8 cellular contexts compared by ENCODE assay signal in the genomic region with DNA sequence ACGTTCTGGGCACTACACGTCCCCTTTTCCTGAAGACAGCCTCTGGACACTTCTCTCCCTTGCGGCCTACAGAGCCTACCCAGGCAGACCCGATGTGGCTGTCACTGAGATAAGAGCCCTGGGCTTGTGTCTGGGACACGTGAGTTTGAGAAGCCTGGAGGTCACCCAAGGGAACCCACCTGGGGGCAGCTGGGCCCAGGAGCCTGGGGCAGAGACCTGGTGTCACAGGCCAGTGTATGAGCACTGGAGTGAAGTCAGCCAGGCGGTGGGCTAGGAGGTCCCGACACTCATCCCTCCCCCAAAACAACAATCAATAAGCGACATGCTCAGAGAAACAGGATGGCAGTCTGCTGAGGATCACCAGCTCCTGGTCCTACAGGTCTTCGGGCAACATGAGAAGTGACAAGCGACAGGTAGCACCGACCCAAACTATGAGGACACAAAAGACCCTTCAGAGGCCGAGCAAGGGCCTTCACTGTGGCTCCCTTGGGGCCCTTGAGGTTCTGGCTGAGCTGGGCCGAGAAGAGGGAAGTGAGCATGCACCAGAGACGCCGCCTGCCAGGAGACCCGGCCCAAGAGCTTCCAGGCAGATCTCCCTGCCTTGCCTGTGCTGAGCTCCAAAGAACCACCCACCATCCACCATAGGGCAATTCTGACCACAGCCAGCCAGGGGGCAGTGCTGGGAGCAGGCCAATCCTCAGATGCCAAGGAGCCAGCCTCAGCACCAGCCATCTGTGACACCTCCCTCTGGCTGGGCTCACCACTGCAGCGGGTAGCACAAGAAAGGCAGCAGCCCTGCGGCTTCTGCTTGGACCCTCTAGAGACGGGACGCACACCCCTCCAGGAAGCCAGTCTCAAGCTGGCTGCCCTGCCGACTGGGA. TPM values are rescaled to one million over a fixed set of nuclear protein-coding genes. Genes with fewer than 3 reads are reported as not detected.
DNase-seq lines count a peak whose midpoint lies in the region; ATAC-seq and TF ChIP-seq lines count a peak whose summit lies in the region.

No MANE protein-coding gene starts in this region.

- no peak for DNase-seq in AG09309 (ENCODE audit: low read depth)
- DNase-seq in GM10248 (ENCODE audit: extremely low spot score) = peak; percentile 26
- DNase-seq in NOMO-1 treated with DMSO at 0.1 percent for 48 hours (lab: John Stamatoyannopoulos, UW; ENCODE audit: unreplicated experiment) = peak; percentile 19
- peak; percentile 92 for DNase-seq in endodermal cell
- DNase-seq in stimulated activated CD8-positive, alpha-beta memory T cell treated with anti-CD3 and anti-CD28 coated beads, Interleukin-4, amount 100 ng/mL, for 48 hours = peak; percentile 39
- no peak for DNase-seq in NCI-H128 (lab: John Stamatoyannopoulos, UW; ENCODE audit: unreplicated experiment)

- H3K27ac ChIP-seq in endodermal cell (ENCODE audit: low read depth, low read length) = no peak overlapping the region

- CTCF ChIA-PET in GM10248 (lab: Yijun Ruan, JAX) = interaction anchor here (1.4 kb wide), 1 partner anchor 26 kb away, joined by 3 read pairs; no protein-coding TSS in a partner anchor

- H3K36me3 Mint-ChIP-seq in endodermal cell (ENCODE audit: low read depth) = no peaks in the 10 kb centered on the region

- no peaks in the 10 kb centered on the region for H3K4me1 Mint-ChIP-seq in endodermal cell

- no peaks in the 10 kb centered on the region for H3K4me1 ChIP-seq in endodermal cell (ENCODE audit: control insufficient read depth, insufficient read depth, low read length)

- no peaks in the 10 kb centered on the region for H3K36me3 ChIP-seq in endodermal cell (ENCODE audit: control insufficient read depth, insufficient read depth, low read length)

- no peak overlapping the region for H3K9ac ChIP-seq in endodermal cell (ENCODE audit: extremely low read depth, low read length, poor library complexity, severe bottlenecking)

- H3K27me3 ChIP-seq in endodermal cell (ENCODE audit: control insufficient read depth, insufficient read depth, low read length, poor library complexity, severe bottlenecking) = peaks cover 8% of the 10 kb centered on the region

- H3K27me3 Mint-ChIP-seq in endodermal cell (ENCODE audit: insufficient read depth) = peaks cover 35% of the 10 kb centered on the region

- POLR2A ChIA-PET in GM10248 (lab: Yijun Ruan, JAX) = no interaction called here

- TF ChIP-seq CTCF in AG09309 (IDR thresholded peaks at IDR 0.05; ENCODE audit: control insufficient read depth, insufficient read depth, low read depth, low read length, missing control alignments) (peak; percentile 51), GM10248 (IDR thresholded peaks at IDR 0.05; ENCODE audit: control extremely low read depth, extremely low read depth, low read depth, missing control alignments) (peak; percentile 28), endodermal cell (conservative IDR thresholded peaks at IDR 0.05) (peak; percentile 74)

- 79 to 96% methylated on average over 4 to 17 of the region's 21 CpGs for WGBS in endodermal cell (ENCODE audit: insufficient coverage in 1 of 2, insufficient read length in 1 of 2), 2 experiments

- H3K9me3 Mint-ChIP-seq in endodermal cell = peaks cover 52% of the 10 kb centered on the region

- no peak for ATAC-seq in HG03139 (IDR thresholded peaks at IDR 0.05; ENCODE audit: unreplicated experiment)
- ATAC-seq in GM18907 (IDR thresholded peaks at IDR 0.05; ENCODE audit: unreplicated experiment) = no peak

- H3K4me3 Mint-ChIP-seq in endodermal cell = no peak overlapping the region

- H3K9me3 ChIP-seq in endodermal cell (ENCODE audit: control insufficient read depth, low read length) = no peaks in the 10 kb centered on the region

- H3K27ac Mint-ChIP-seq in endodermal cell = no peak overlapping the region

- no peak overlapping the region for H3K4me3 ChIP-seq in AG09309 (ENCODE audit: control insufficient read depth, low read depth, low read length)
- no peak overlapping the region for H3K4me3 ChIP-seq in endodermal cell (ENCODE audit: low read length)

RNA-seq across cellular contexts. Expression of gene DUSP9, which starts 11.0 kb away (rescaled TPM):
- total RNA-seq in endodermal cell = under 1 TPM; 0.18 to 0.31 TPM
- polyA plus RNA-seq in endodermal cell (2013, experiment 1 of 2) = 1.5 TPM
- 1.3 TPM for polyA plus RNA-seq in endodermal cell (2013, experiment 2 of 2)

RNA-seq across cellular contexts. Expression of gene CCNQ, which starts 37.1 kb away (rescaled TPM):
- 10 to 100 TPM; 17.1 to 20.8 TPM for total RNA-seq in endodermal cell
- 20.0 TPM for polyA plus RNA-seq in endodermal cell (2013, experiment 1 of 2)
- 18.4 TPM for polyA plus RNA-seq in endodermal cell (2013, experiment 2 of 2)

RNA-seq across cellular contexts. Expression of gene PNCK, which starts 37.6 kb away (rescaled TPM):
- 10 to 100 TPM in 1 of 2 donors, 1 to 10 TPM in 1; 2.8 to 12.9 TPM for total RNA-seq in endodermal cell
- polyA plus RNA-seq in endodermal cell (2013, experiment 1 of 2) = 11.1 TPM
- 9.0 TPM for polyA plus RNA-seq in endodermal cell (2013, experiment 2 of 2)

RNA-seq across cellular contexts. Expression of gene SLC6A8, which starts 51.7 kb away (rescaled TPM):
- total RNA-seq in endodermal cell = 100 to 1,000 TPM in 1 of 2 donors, 10 to 100 TPM in 1; 57.6 to 121 TPM
- 144 TPM for polyA plus RNA-seq in endodermal cell (2013, experiment 1 of 2)
- polyA plus RNA-seq in endodermal cell (2013, experiment 2 of 2) = 117 TPM

Comparison
In these comparisons a context has a peak if more than half of its experiments do, and no peak if none do; other contexts are left out.
1. DNase-seq: peak in GM10248 (single experiment), NOMO-1 treated with DMSO at 0.1 percent for 48 hours (single experiment), endodermal cell (single experiment) and stimulated activated CD8-positive, alpha-beta memory T cell treated with anti-CD3 and anti-CD28 coated beads, Interleukin-4, amount 100 ng/mL, for 48 hours (single experiment); none in AG09309 (single experiment) and NCI-H128 (single experiment).
2. Peak in every context shown above with its lines, with median percentiles within 50 percentile points of each other: CTCF ChIP-seq.